Comparison of ENCODE assay signal across 8 cellular contexts in genomic region chr17:44898768-44899073, GRCh38. TPM values are rescaled to one million over a fixed set of nuclear protein-coding genes. Genes with fewer than 3 reads are reported as not detected.
DNase-seq lines count a peak whose midpoint lies in the region; ATAC-seq and TF ChIP-seq lines count a peak whose summit lies in the region.

No MANE protein-coding gene starts in this region.

- peaks cover 11 to 12% of the 10 kb centered on the region in 2 experiments; a peak in 3 of 4 replicates for H3K36me3 ChIP-seq in HCT116 (ENCODE audit: control insufficient read depth in 1 of 2, insufficient read depth in 2 of 2, low read length in 2 of 2)

- peaks cover 56% of the 10 kb centered on the region for H3K79me2 ChIP-seq in HCT116 (ENCODE audit: insufficient read depth, low read length)

- CTCF ChIA-PET in AG04450 (lab: Charles Lee): interaction anchor here (0.6 to 8.0 kb wide), 7 partner anchors 20 to 237 kb away, joined by 3 to 50 read pairs (median 6); partner anchors contain the start of gene ACBD4
- CTCF ChIA-PET in HCT116 (lab: Charles Lee): interaction anchor here (1.0 kb wide), 1 partner anchor 12 kb away, joined by 5 read pairs; no protein-coding TSS in a partner anchor
- CTCF ChIA-PET in WTC11 (lab: Charles Lee): interaction anchor here (0.6 to 3.5 kb wide), 9 partner anchors 12 to 237 kb away, joined by 3 to 29 read pairs (median 6); partner anchors contain the start of gene ACBD4

- H3K27me3 Mint-ChIP-seq in WTC11 (ENCODE audit: low read depth): no peaks in the 10 kb centered on the region; the same call in 1 of the 2 replicates

- no peaks in the 10 kb centered on the region for H3K27me3 ChIP-seq in AG04450 (ENCODE audit: control insufficient read depth, insufficient read depth, low read length)
- no peaks in the 10 kb centered on the region for H3K27me3 ChIP-seq in HCT116 (ENCODE audit: insufficient read depth, low read length)
- no peaks in the 10 kb centered on the region for H3K27me3 ChIP-seq in right cardiac atrium (ENCODE audit: control insufficient read depth, insufficient read depth)

- peaks cover 16% of the 10 kb centered on the region for H3K36me3 Mint-ChIP-seq in WTC11
- H3K36me3 Mint-ChIP-seq in stimulated activated effector memory CD8-positive, alpha-beta T cell treated with anti-CD3 and anti-CD28 coated beads, Interleukin-12 subunit alpha, Interleukin-12 subunit beta, amount 100 ng/mL, for 72 hours: peaks cover 37% of the 10 kb centered on the region

- TSS peak; percentile 90 for BruUV-seq in HCT116 (replicated peaks; lab: Mats Ljungman, UMichigan)

- RAD21 ChIA-PET in HCT116 (lab: Charles Lee; ENCODE audit: low non-redundant PET in 1 of 2, low total read pairs in 2 of 2, uncharacterized antibody in 2 of 2, unreplicated experiment in 2 of 2): no interaction called here

- H3K27ac Mint-ChIP-seq in WTC11: peak overlapping the region; percentile 100
- H3K27ac Mint-ChIP-seq in stimulated activated effector memory CD8-positive, alpha-beta T cell treated with anti-CD3 and anti-CD28 coated beads, Interleukin-12 subunit alpha, Interleukin-12 subunit beta, amount 100 ng/mL, for 72 hours: peak overlapping the region; percentile 100

- H3K9me3 ChIP-seq in AG04450 (ENCODE audit: control insufficient read depth, insufficient read depth, low read length): peaks cover 3% of the 10 kb centered on the region; the same call in 1 of the 2 replicates
- H3K9me3 ChIP-seq in HCT116 (ENCODE audit: control insufficient read depth in 1 of 2, insufficient read depth in 1 of 2, low read depth in 1 of 2, low read length in 2 of 2): no peaks in the 10 kb centered on the region
- no peaks in the 10 kb centered on the region for H3K9me3 ChIP-seq in right cardiac atrium (ENCODE audit: control insufficient read depth, low read length)

- TF ChIP-seq POLR2A in HCT116 (IDR thresholded peaks at IDR 0.05; ENCODE audit: borderline replicate concordance, extremely low read depth, insufficient read depth, insufficient read length): no peak

- H3K4me1 ChIP-seq in HCT116 (ENCODE audit: control insufficient read depth in 1 of 2, insufficient read depth in 2 of 2, low read length in 2 of 2) (peaks cover 9 to 37% of the 10 kb centered on the region in 2 experiments; a peak in 3 of 4 replicates), right cardiac atrium (ENCODE audit: control insufficient read depth, insufficient read depth, low read length) (no peaks in the 10 kb centered on the region)

- intact Hi-C loops in HCT116 (cut with micrococcal nuclease): no loop called here
- intact Hi-C loops in right cardiac atrium (cut with DNase I): no loop called here

- peak overlapping the region; percentile 98 for H3K9ac ChIP-seq in HCT116 (ENCODE audit: low read length)

- H3K4me3 ChIP-seq in AG04450 (ENCODE audit: low read depth, low read length) (peak overlapping the region; percentile 98), HCT116 (replicated peaks in 1 of 2; ENCODE audit: low read depth in 1 of 2, low read length in 2 of 2) (peak overlapping the region; percentile 75 to 90), right cardiac atrium (ENCODE audit: low read length) (peak overlapping the region; percentile 74)

- H4K20me1 ChIP-seq in HCT116 (ENCODE audit: insufficient read depth): no peaks in the 10 kb centered on the region

- no peak for DNase-seq in AG04450 (ENCODE audit: low read depth, low spot score)
- no peak for DNase-seq in HCT116 (ENCODE audit: low read depth, low spot score)
- no peak for DNase-seq in WTC11 (ENCODE audit: low spot score)
- no peak for DNase-seq in right cardiac atrium
- DNase-seq in stimulated activated effector memory CD8-positive, alpha-beta T cell treated with anti-CD3 and anti-CD28 coated beads, Interleukin-12 subunit alpha, Interleukin-12 subunit beta, amount 100 ng/mL, for 72 hours (ENCODE audit: low spot score in 2 of 2): no peak
- no peak for DNase-seq in stimulated activated CD8-positive, alpha-beta memory T cell treated with anti-CD3 and anti-CD28 coated beads, Interleukin-4, amount 100 ng/mL, for 48 hours
- no peak for DNase-seq in NCI-H446 treated with DMSO at 0.1 percent for 48 hours (lab: John Stamatoyannopoulos, UW)

- H3K4me2 ChIP-seq in HCT116 (ENCODE audit: low read length): peak overlapping the region; percentile 88

- H3K27ac ChIP-seq in AG04450 (ENCODE audit: low read depth, low read length) (peak overlapping the region; percentile 94), HCT116 (ENCODE audit: low read depth, low read length) (peak overlapping the region; percentile 91), right cardiac atrium (ENCODE audit: low read length) (peak overlapping the region; percentile 90)

- ATAC-seq in HCT116 (no peak), WTC11 (no peak), right cardiac atrium (no peak), GM21786 (IDR thresholded peaks at IDR 0.05; ENCODE audit: unreplicated experiment) (no peak)
- no peak for ATAC-seq in stimulated activated effector memory CD8-positive, alpha-beta T cell treated with anti-CD3 and anti-CD28 coated beads, Interleukin-12 subunit alpha, Interleukin-12 subunit beta, amount 100 ng/mL, for 72 hours

- peaks cover 12% of the 10 kb centered on the region for H3K4me1 Mint-ChIP-seq in WTC11
- H3K4me1 Mint-ChIP-seq in stimulated activated effector memory CD8-positive, alpha-beta T cell treated with anti-CD3 and anti-CD28 coated beads, Interleukin-12 subunit alpha, Interleukin-12 subunit beta, amount 100 ng/mL, for 72 hours: peaks cover 24% of the 10 kb centered on the region

- H3K9me3 Mint-ChIP-seq in WTC11: no peaks in the 10 kb centered on the region
- no peaks in the 10 kb centered on the region for H3K9me3 Mint-ChIP-seq in stimulated activated effector memory CD8-positive, alpha-beta T cell treated with anti-CD3 and anti-CD28 coated beads, Interleukin-12 subunit alpha, Interleukin-12 subunit beta, amount 100 ng/mL, for 72 hours

- H3K4me3 Mint-ChIP-seq in WTC11: peak overlapping the region; percentile 88
- peak overlapping the region; percentile 73 for H3K4me3 Mint-ChIP-seq in stimulated activated effector memory CD8-positive, alpha-beta T cell treated with anti-CD3 and anti-CD28 coated beads, Interleukin-12 subunit alpha, Interleukin-12 subunit beta, amount 100 ng/mL, for 72 hours

- under 1% methylated on average over 7 of the region's 7 CpGs for WGBS in right cardiac atrium

- TF ChIP-seq CTCF in AG04450 (IDR thresholded peaks at IDR 0.05; ENCODE audit: low read depth, low read length) (no peak), HCT116 (IDR thresholded peaks at IDR 0.05 in 2 of 3, conservative IDR thresholded peaks at IDR 0.05 in 1 of 3; ENCODE audit: borderline replicate concordance in 1 of 3, insufficient read depth in 1 of 3, low read depth in 2 of 3, low read length in 2 of 3) (no peak), WTC11 (IDR thresholded peaks at IDR 0.05) (no peak)

- no peaks in the 10 kb centered on the region for H3K9me2 ChIP-seq in HCT116 (ENCODE audit: insufficient read depth)

- TF ChIP-seq RAD21 in HCT116 (IDR thresholded peaks at IDR 0.05; ENCODE audit: low read depth): no peak

- no peak overlapping the region for H2AFZ ChIP-seq in HCT116 (ENCODE audit: low read depth, low read length, poor library complexity, severe bottlenecking)

- POLR2A ChIA-PET in AG04450 (lab: Yijun Ruan, JAX): interaction anchor here (0.6 to 1.7 kb wide), 5 partner anchors 12 to 250 kb away, joined by 3 to 9 read pairs (median 4); partner anchors contain the start of genes HEXIM1 and NMT1
- POLR2A ChIA-PET in HCT116 (lab: Charles Lee): interaction anchor here (0.6 to 0.7 kb wide), 2 partner anchors 250 to 1914 kb away, joined by 3 to 4 read pairs; no protein-coding TSS in a partner anchor
- POLR2A ChIA-PET in WTC11 (lab: Charles Lee): interaction anchor here (0.5 to 1.3 kb wide), 3 partner anchors 12 to 213 kb away, joined by 4 to 5 read pairs (median 4); no protein-coding TSS in a partner anchor

TF ChIP-seq in HCT116, 20 proteins besides CTCF, POLR2A, EP300 and RAD21:
- TF ChIP-seq ZFX (IDR thresholded peaks at IDR 0.05): no peak
TF ChIP-seq in HCT116: peak in this region for 0.

TF ChIP-seq in WTC11, 78 proteins besides CTCF, POLR2A, EP300 and RAD21:
- no peak for TF ChIP-seq ZNF263 (CRISPR knock-in tag; IDR thresholded peaks at IDR 0.05; ENCODE audit: low read depth)

RNA-seq across cellular contexts. Expression of gene EFTUD2, which starts 0.5 kb away (rescaled TPM):
- polyA plus RNA-seq in AG04450 (2011; rRNA removed) (123 and 147 TPM in 2 replicates), right cardiac atrium (27.7 TPM)
- 175 and 196 TPM in 2 replicates for polyA minus RNA-seq in AG04450 (2011; rRNA and poly(A)+ RNA removed)
- total RNA-seq in HCT116 (2021; ENCODE audit: unreplicated experiment) (150 TPM), WTC11 (2021) (128 to 162 TPM (median 148 TPM) in 3 replicates), right cardiac atrium (10 to 100 TPM; 54.8 to 73.0 (median 59.5) TPM)
- 98.2 and 101 TPM in 2 replicates for polyA plus RNA-seq in HCT116 (2012)

RNA-seq across cellular contexts. Expression of gene GFAP, which starts 16.6 kb away (rescaled TPM):
- 0.40 and 0.46 TPM in 2 replicates for polyA plus RNA-seq in AG04450 (2011; rRNA removed)
- polyA minus RNA-seq in AG04450 (2011; rRNA and poly(A)+ RNA removed): 0.61 TPM in 1 of 2 replicates, not detected in the other
- total RNA-seq in HCT116 (2021; ENCODE audit: unreplicated experiment): not detected
- polyA plus RNA-seq in HCT116 (2012): 0.40 and 0.51 TPM in 2 replicates
- total RNA-seq in WTC11 (2021): 1.5 to 2.2 TPM (median 1.6 TPM) in 3 replicates
- total RNA-seq in right cardiac atrium: 1 to 10 TPM; 4.6 to 8.3 (median 4.8) TPM
- polyA plus RNA-seq in right cardiac atrium: 7.8 TPM

RNA-seq across cellular contexts. Expression of gene KIF18B, which starts 48.9 kb away (rescaled TPM):
- 2.4 and 2.6 TPM in 2 replicates for polyA plus RNA-seq in AG04450 (2011; rRNA removed)
- 9.5 and 13.3 TPM in 2 replicates for polyA minus RNA-seq in AG04450 (2011; rRNA and poly(A)+ RNA removed)
- 76.4 TPM for total RNA-seq in HCT116 (2021; ENCODE audit: unreplicated experiment)
- polyA plus RNA-seq in HCT116 (2012): 34.8 and 38.1 TPM in 2 replicates
- total RNA-seq in WTC11 (2021): 62.2 to 82.2 TPM (median 66.3 TPM) in 3 replicates
- total RNA-seq in right cardiac atrium: 1 to 10 TPM in 3 of 4 donors, under 1 TPM in 1; 0.08 to 1.4 (median 1.1) TPM
- 0.25 TPM for polyA plus RNA-seq in right cardiac atrium

RNA-seq across cellular contexts. Expression of gene HIGD1B, which starts 51.0 kb away (rescaled TPM):
- polyA plus RNA-seq in AG04450 (2011; rRNA removed) (not detected in 2 replicates), right cardiac atrium (10.3 TPM)
- polyA minus RNA-seq in AG04450 (2011; rRNA and poly(A)+ RNA removed): not detected in 2 replicates
- total RNA-seq in HCT116 (2021; ENCODE audit: unreplicated experiment) (not detected), WTC11 (2021) (not detected in 3 replicates), right cardiac atrium (1 to 10 TPM; 1.6 to 5.5 (median 3.6) TPM)
- 0.32 and 0.48 TPM in 2 replicates for polyA plus RNA-seq in HCT116 (2012)

Comparison
In these comparisons a context has a peak if more than half of its experiments do, and no peak if none do; other contexts are left out.
1. RNA of gene KIF18B, which starts 48.9 kb away (total RNA-seq): 62.2 to 82.2 TPM in WTC11 and 76.4 TPM in HCT116 (single experiment); 0.08 to 1.4 TPM in right cardiac atrium; every median in the first group is over 10 times any median in the second.
2. Peak in every context shown above with its lines, with median percentiles within 50 percentile points of each other: H3K27ac ChIP-seq and H3K4me3 ChIP-seq.